In the genomic region with DNA sequence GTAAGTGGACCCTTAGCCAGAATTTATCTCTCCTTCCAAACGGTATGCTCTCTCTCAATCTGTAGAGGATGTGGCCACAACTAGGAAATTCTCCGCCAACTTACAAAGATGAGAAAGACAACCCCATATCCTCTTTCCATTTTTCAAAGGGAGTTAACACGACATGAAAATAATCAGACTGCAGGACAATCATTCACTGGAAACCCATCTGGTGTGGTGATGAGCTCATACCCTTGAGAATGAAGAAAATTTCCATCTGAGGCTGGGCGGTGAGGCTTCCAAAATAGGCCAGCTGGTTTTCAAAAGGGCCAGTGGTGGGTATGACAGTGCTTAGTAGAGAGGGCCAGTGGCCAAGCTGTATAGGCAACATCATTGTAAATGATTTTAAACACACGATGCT, we compare ENCODE assay signal across 10 cellular contexts.
DNase-seq lines count a peak whose midpoint lies in the region; ATAC-seq lines count a peak whose summit lies in the region.
"Had no signal": no experiment of that assay in that cellular context is flagged by ENCODE, and none has a peak within 500 bp of the region (broad histone marks: within the 10 kb centered on the region; RNA-seq: fewer than 3 reads in every experiment).

No MANE protein-coding gene starts in this region.

- no peak overlapping the region for H3K9ac ChIP-seq in skeletal muscle tissue (ENCODE audit: low read depth in 1 of 3, low read length in 3 of 3)

- H3K27ac Mint-ChIP-seq in activated T-helper 17 cell treated with anti-CD3 and anti-CD28 coated beads, Interleukin-2, amount 50 U/mL, for 72 hours, result no peak overlapping the region
- H3K27ac Mint-ChIP-seq: endodermal cell had no signal

- H3K27ac ChIP-seq in skeletal muscle tissue (ENCODE audit: low read depth, low read length), result peak overlapping the region; percentile 38
- H3K27ac ChIP-seq: testis had no signal

- no peaks in the 10 kb centered on the region for H3K9me3 Mint-ChIP-seq in activated T-helper 17 cell treated with anti-CD3 and anti-CD28 coated beads, Interleukin-2, amount 50 U/mL, for 72 hours
- H3K9me3 Mint-ChIP-seq: endodermal cell had no signal

- H3K27me3 ChIP-seq in skeletal muscle tissue (ENCODE audit: control insufficient read depth in 3 of 3, insufficient read depth in 3 of 3, low read length in 3 of 3), result no peaks in the 10 kb centered on the region
- H3K27me3 ChIP-seq: testis had no signal

- no peaks in the 10 kb centered on the region for H3K9me3 ChIP-seq in skeletal muscle tissue (ENCODE audit: control insufficient read depth in 3 of 3, low read length in 3 of 3)
- H3K9me3 ChIP-seq: testis had no signal

- H3K36me3 ChIP-seq in skeletal muscle tissue (ENCODE audit: control insufficient read depth in 3 of 3, insufficient read depth in 3 of 3, low read length in 3 of 3), result no peaks in the 10 kb centered on the region

- no peak overlapping the region for H3K4me3 ChIP-seq in skeletal muscle tissue (ENCODE audit: low read length in 3 of 3)
- H3K4me3 ChIP-seq: testis had no signal

- H3K4me3 Mint-ChIP-seq in activated T-helper 17 cell treated with anti-CD3 and anti-CD28 coated beads, Interleukin-2, amount 50 U/mL, for 72 hours, result no peak overlapping the region
- H3K4me3 Mint-ChIP-seq: endodermal cell had no signal

- no peaks in the 10 kb centered on the region for H3K36me3 Mint-ChIP-seq in activated T-helper 17 cell treated with anti-CD3 and anti-CD28 coated beads, Interleukin-2, amount 50 U/mL, for 72 hours (ENCODE audit: low read depth)

- DNase-seq in HK-2 (ENCODE audit: unreplicated experiment) (peak; percentile 65), glomerular visceral epithelial cell (ENCODE audit: extremely low spot score) (peak; percentile 95), left lobe of liver (ENCODE audit: low spot score) (no peak), activated gamma-delta T cell (lab: John Stamatoyannopoulos, UW) (no peak)
- DNase-seq: activated effector memory CD4-positive, alpha-beta T cell treated with anti-CD3 and anti-CD28 coated beads, Interleukin-2, amount 50 U/mL, for 16 hours; endodermal cell had no signal

- ATAC-seq in activated T-helper 17 cell treated with anti-CD3 and anti-CD28 coated beads, Interleukin-2, amount 50 U/mL, for 72 hours (replicated peaks), result peak; percentile 11
- ATAC-seq in GM18502 (IDR thresholded peaks at IDR 0.05; ENCODE audit: poor library complexity, unreplicated experiment) (no peak), left lobe of liver (no peak)

- peaks cover 6% of the 10 kb centered on the region for H3K27me3 Mint-ChIP-seq in activated T-helper 17 cell treated with anti-CD3 and anti-CD28 coated beads, Interleukin-2, amount 50 U/mL, for 72 hours

- H3K4me1 Mint-ChIP-seq in activated T-helper 17 cell treated with anti-CD3 and anti-CD28 coated beads, Interleukin-2, amount 50 U/mL, for 72 hours, result no peaks in the 10 kb centered on the region

- peaks cover 4 to 14% (median 6%) of the 10 kb centered on the region in 3 donors for H3K4me1 ChIP-seq in skeletal muscle tissue (ENCODE audit: control insufficient read depth in 3 of 3, insufficient read depth in 3 of 3, low read length in 3 of 3)
- H3K4me1 ChIP-seq: testis had no signal

Comparison
In these comparisons a context has a peak if more than half of its experiments do, and no peak if none do; other contexts are left out.
1. DNase-seq: peak in HK-2 (single experiment) and glomerular visceral epithelial cell (single experiment); none in left lobe of liver (single experiment) and activated gamma-delta T cell (single experiment).